8 cellular contexts compared by ENCODE assay signal in genomic region chr16:66661666-66662346, GRCh38. TPM values are rescaled to one million over a fixed set of nuclear protein-coding genes. Genes with fewer than 3 reads are reported as not detected.
DNase-seq lines count a peak whose midpoint lies in the region; ATAC-seq and TF ChIP-seq lines count a peak whose summit lies in the region.
"Not testable (repeated sequence)": the region's sequence is repeated elsewhere in the genome, so short reads cannot be mapped to it uniquely, and the experiment has no call there.

No MANE protein-coding gene starts in this region.

- H3K36me3 Mint-ChIP-seq in dendritic cell treated with granulocyte-macrophage colony-stimulating factor and Interleukin-4, amounts not matched to agents 40 ng/mL and 50 ng/mL, for 4 days (ENCODE audit: low read depth), result not testable (repeated sequence)

- H3K4me1 Mint-ChIP-seq in dendritic cell treated with granulocyte-macrophage colony-stimulating factor and Interleukin-4, amounts not matched to agents 40 ng/mL and 50 ng/mL, for 4 days (ENCODE audit: low read depth), result peaks cover 41% of the 10 kb centered on the region

- intact Hi-C loops in dendritic cell treated with granulocyte-macrophage colony-stimulating factor and Interleukin-4, amounts not matched to agents 40 ng/mL and 50 ng/mL, for 4 days (cut with micrococcal nuclease), result loop anchor here (5.0 kb wide), 1 partner anchor 35 kb away; the partner anchor contains the start of gene CMTM4
- intact Hi-C loops in Right ventricle myocardium superior (cut with DNase I); sciatic nerve (cut with DNase I): not testable (repeated sequence)

- not testable (repeated sequence) for H3K4me3 Mint-ChIP-seq in dendritic cell treated with granulocyte-macrophage colony-stimulating factor and Interleukin-4, amounts not matched to agents 40 ng/mL and 50 ng/mL, for 4 days

- peak; percentile 56 for ATAC-seq in Right ventricle myocardium superior (ENCODE audit: poor library complexity)
- peak; percentile 41 for ATAC-seq in sciatic nerve
- not testable (repeated sequence) for ATAC-seq in thoracic aorta (ENCODE audit: insufficient number of reproducible peaks, low FRiP score, low read depth)

- H3K27me3 Mint-ChIP-seq in dendritic cell treated with granulocyte-macrophage colony-stimulating factor and Interleukin-4, amounts not matched to agents 40 ng/mL and 50 ng/mL, for 4 days, result not testable (repeated sequence)

- not testable (repeated sequence) for H3K36me3 ChIP-seq in BE2C; mesodermal cell (ENCODE audit: control insufficient read depth, insufficient read depth, low read length); thoracic aorta

- 85 to 88% methylated on average over 4 to 6 of the region's 6 CpGs for WGBS in mesodermal cell (ENCODE audit: insufficient coverage in 2 of 2), 2 experiments

- H3K27ac Mint-ChIP-seq in dendritic cell treated with granulocyte-macrophage colony-stimulating factor and Interleukin-4, amounts not matched to agents 40 ng/mL and 50 ng/mL, for 4 days, result peak overlapping the region; percentile 25

- H3K4me3 ChIP-seq in BE2C (ENCODE audit: low read depth, low read length); mesodermal cell (ENCODE audit: extremely low read depth, insufficient read depth, low read length, poor library complexity, severe bottlenecking); thoracic aorta: not testable (repeated sequence)

- not testable (repeated sequence) for H3K4me1 ChIP-seq in BE2C
- H3K4me1 ChIP-seq in mesodermal cell (ENCODE audit: control insufficient read depth, insufficient read depth, low read length, poor library complexity, severe bottlenecking) (peaks cover 23% of the 10 kb centered on the region), thoracic aorta (ENCODE audit: control insufficient read depth in 1 of 2, low read depth in 2 of 2) (peaks cover 10 to 26% of the 10 kb centered on the region in 2 donors)

- not testable (repeated sequence) for TF ChIP-seq CTCF in BE2C (IDR thresholded peaks at IDR 0.05; ENCODE audit: low read depth, low read length); thoracic aorta (IDR thresholded peaks at IDR 0.05)

- not testable (repeated sequence) for H3K9me3 ChIP-seq in BE2C; mesodermal cell (ENCODE audit: control insufficient read depth, low read length); thoracic aorta

- not testable (repeated sequence) for H3K9me3 Mint-ChIP-seq in dendritic cell treated with granulocyte-macrophage colony-stimulating factor and Interleukin-4, amounts not matched to agents 40 ng/mL and 50 ng/mL, for 4 days

- peak; percentile 37 for DNase-seq in BE2C
- peak; percentile 43 for DNase-seq in M059J (ENCODE audit: low read depth)
- not testable (repeated sequence) for DNase-seq in Right ventricle myocardium superior; sciatic nerve (ENCODE audit: low spot score); thoracic aorta (ENCODE audit: low spot score)

- not testable (repeated sequence) for H3K27me3 ChIP-seq in BE2C; thoracic aorta (replicated peaks; ENCODE audit: insufficient read depth)

- H3K27ac ChIP-seq in angular gyrus (ENCODE audit: low read depth, low read length) (peak overlapping the region; percentile 44), mesodermal cell (ENCODE audit: low read depth, low read length, severe bottlenecking) (peak overlapping the region; percentile 96), thoracic aorta (peak overlapping the region; percentile 46 to 59)

RNA-seq across cellular contexts. Expression of gene CMTM4, which starts 34.7 kb away (rescaled TPM):
- polyA plus RNA-seq in BE2C (2012; ENCODE audit: insufficient read depth, insufficient read length, low read depth), result 10.0 TPM
- total RNA-seq in M059J (2014; rRNA removed; shearing (Covaris generic)), result 15.2 and 18.4 TPM in 2 replicates
- 10.1 TPM for total RNA-seq in Right ventricle myocardium superior
- 20.6 TPM for polyA plus RNA-seq in mesodermal cell (2013, experiment 1 of 2)
- polyA plus RNA-seq in mesodermal cell (2013, experiment 2 of 2), result 20.5 TPM
- total RNA-seq in sciatic nerve, result 17.8 TPM
- total RNA-seq in thoracic aorta, result 10 to 100 TPM; 12.0 to 25.7 TPM

RNA-seq across cellular contexts. Expression of gene CMTM3, which starts 57.3 kb away (rescaled TPM):
- polyA plus RNA-seq in BE2C (2012; ENCODE audit: insufficient read depth, insufficient read length, low read depth), result 57.2 TPM
- total RNA-seq in M059J (2014; rRNA removed; shearing (Covaris generic)), result 28.9 and 33.6 TPM in 2 replicates
- total RNA-seq in Right ventricle myocardium superior (10.1 TPM), sciatic nerve (44.5 TPM), thoracic aorta (10 to 100 TPM; 16.6 to 20.7 TPM)
- polyA plus RNA-seq in mesodermal cell (2013, experiment 1 of 2), result 91.2 TPM
- polyA plus RNA-seq in mesodermal cell (2013, experiment 2 of 2), result 74.7 TPM

Comparison
In these comparisons a context has a peak if more than half of its experiments do, and no peak if none do; other contexts are left out.
1. H3K27ac ChIP-seq: peak in every context shown above with its lines; median percentile 96 in mesodermal cell; 52 in thoracic aorta; 44 in angular gyrus.